16 cellular contexts compared by ENCODE assay signal in the genomic region with DNA sequence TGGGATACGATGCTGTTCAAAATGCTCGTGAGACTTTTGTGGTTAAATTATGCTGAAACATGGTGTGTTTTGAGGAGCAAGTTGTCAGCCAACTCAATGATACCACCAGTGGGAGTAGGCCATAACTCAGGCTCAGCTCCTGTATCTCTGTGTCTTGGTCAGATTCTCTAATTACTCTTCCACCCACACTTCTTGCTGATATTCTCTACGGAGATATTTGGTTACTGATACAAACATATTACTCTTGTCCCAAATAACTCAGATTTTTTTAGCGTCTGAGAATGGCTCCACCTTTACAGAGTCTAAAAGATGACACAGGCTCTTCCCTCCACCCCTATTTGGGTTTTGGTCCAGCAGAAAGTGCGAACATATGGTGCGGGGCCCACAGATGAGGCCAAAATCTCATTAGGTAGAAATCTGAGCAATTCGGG.
"Had no signal": no experiment of that assay in that cellular context is flagged by ENCODE, and none has a peak within 500 bp of the region (broad histone marks: within the 10 kb centered on the region; RNA-seq: fewer than 3 reads in every experiment).

No MANE protein-coding gene starts in this region.

- H3K4me3 Mint-ChIP-seq: activated CD8-positive, alpha-beta T cell treated with anti-CD3 and anti-CD28 coated beads for 36 hours; activated naive CD8-positive, alpha-beta T cell treated with anti-CD3 and anti-CD28 coated beads for 36 hours; activated T-helper 17 cell treated with anti-CD3 and anti-CD28 coated beads, Interleukin-2, amount 50 U/mL, for 72 hours; naive B cell; stimulated activated memory B cell treated with anti-CD40 and anti-IgM and Interleukin-4, amounts not matched to agents 10 μg/mL and 1 μg/mL and 100 μg/mL, for 72 hours had no signal

- H3K9me3 Mint-ChIP-seq: activated CD8-positive, alpha-beta T cell treated with anti-CD3 and anti-CD28 coated beads for 36 hours; activated naive CD8-positive, alpha-beta T cell treated with anti-CD3 and anti-CD28 coated beads for 36 hours; activated T-helper 17 cell treated with anti-CD3 and anti-CD28 coated beads, Interleukin-2, amount 50 U/mL, for 72 hours had no signal

- DNase-seq: activated CD4-positive, alpha-beta T cell treated with anti-CD3 and anti-CD28 coated beads for 48 hours; activated CD4-positive, CD25-positive, alpha-beta regulatory T cell; activated CD8-positive, alpha-beta T cell treated with anti-CD3 and anti-CD28 coated beads for 36 hours; activated naive CD4-positive, alpha-beta T cell; activated naive CD8-positive, alpha-beta T cell treated with anti-CD3 and anti-CD28 coated beads for 36 hours; activated T-cell treated with anti-CD3 and anti-CD28 coated beads, Interleukin-2, amount 50 U/mL, for 1 hour; amygdala; body of pancreas; kidney; left lung; naive B cell; pancreas; stimulated activated CD4-positive, alpha-beta T cell treated with anti-CD3 and anti-CD28 coated beads, Interleukin-4, amount 100 ng/mL, for 4 hours had no signal

- H3K27ac ChIP-seq: body of pancreas, left lung, pancreas had no signal

- H3K36me3 ChIP-seq: left lung, pancreas had no signal

- H3K4me3 ChIP-seq: body of pancreas, left lung, pancreas had no signal

- H3K4me1 Mint-ChIP-seq: activated naive CD8-positive, alpha-beta T cell treated with anti-CD3 and anti-CD28 coated beads for 36 hours; activated T-helper 17 cell treated with anti-CD3 and anti-CD28 coated beads, Interleukin-2, amount 50 U/mL, for 72 hours had no signal

- H3K27ac Mint-ChIP-seq: activated CD8-positive, alpha-beta T cell treated with anti-CD3 and anti-CD28 coated beads for 36 hours; activated naive CD8-positive, alpha-beta T cell treated with anti-CD3 and anti-CD28 coated beads for 36 hours; activated T-helper 17 cell treated with anti-CD3 and anti-CD28 coated beads, Interleukin-2, amount 50 U/mL, for 72 hours; stimulated activated memory B cell treated with anti-CD40 and anti-IgM and Interleukin-4, amounts not matched to agents 10 μg/mL and 1 μg/mL and 100 μg/mL, for 72 hours had no signal

- ATAC-seq: activated CD8-positive, alpha-beta T cell treated with anti-CD3 and anti-CD28 coated beads for 36 hours; activated T-helper 17 cell treated with anti-CD3 and anti-CD28 coated beads, Interleukin-2, amount 50 U/mL, for 72 hours; body of pancreas; left lung; pancreas; sciatic nerve; stimulated activated memory B cell treated with anti-CD40 and anti-IgM and Interleukin-4, amounts not matched to agents 10 μg/mL and 1 μg/mL and 100 μg/mL, for 72 hours had no signal

- H3K27me3 ChIP-seq: body of pancreas, left lung, pancreas had no signal

- H3K27me3 Mint-ChIP-seq: activated naive CD8-positive, alpha-beta T cell treated with anti-CD3 and anti-CD28 coated beads for 36 hours; activated T-helper 17 cell treated with anti-CD3 and anti-CD28 coated beads, Interleukin-2, amount 50 U/mL, for 72 hours; naive B cell; stimulated activated memory B cell treated with anti-CD40 and anti-IgM and Interleukin-4, amounts not matched to agents 10 μg/mL and 1 μg/mL and 100 μg/mL, for 72 hours had no signal

- H3K36me3 Mint-ChIP-seq: activated naive CD8-positive, alpha-beta T cell treated with anti-CD3 and anti-CD28 coated beads for 36 hours; stimulated activated memory B cell treated with anti-CD40 and anti-IgM and Interleukin-4, amounts not matched to agents 10 μg/mL and 1 μg/mL and 100 μg/mL, for 72 hours had no signal

- H3K9me3 ChIP-seq: body of pancreas, left lung, pancreas had no signal
